ENCODE assay signal across 8 cellular contexts in the genomic region with DNA sequence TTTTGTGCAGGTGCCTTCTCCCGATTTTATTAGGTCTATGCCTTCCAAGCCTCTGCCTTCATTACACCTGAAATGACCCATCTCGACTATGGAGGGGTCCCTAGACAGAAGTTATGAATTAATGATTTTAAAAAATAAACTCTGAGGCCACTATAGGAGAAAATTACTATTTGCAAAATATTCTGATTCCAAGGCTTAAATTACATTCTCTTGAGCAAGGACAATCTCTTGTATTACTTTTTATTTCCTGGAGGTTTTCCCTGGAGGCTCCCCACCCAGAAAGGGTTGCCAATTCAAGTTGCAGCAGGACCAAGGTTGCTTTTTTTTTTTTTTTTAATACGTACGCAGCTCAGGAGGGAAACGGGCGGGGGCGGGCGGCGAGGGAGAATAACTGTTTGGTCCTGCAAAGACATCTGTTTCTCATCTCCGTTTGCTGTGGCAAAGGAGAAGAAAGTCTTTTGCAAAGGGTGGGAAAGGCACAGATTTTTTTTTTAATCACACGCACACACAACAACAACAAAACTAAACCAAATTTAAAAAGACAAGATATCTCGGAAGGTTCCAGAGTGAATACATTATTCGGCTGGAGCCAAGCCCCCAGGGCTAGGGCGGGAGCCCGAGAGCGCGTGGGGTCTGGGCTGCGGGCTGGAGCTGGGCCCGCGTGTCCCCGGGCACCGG. TPM values are rescaled to one million over a fixed set of nuclear protein-coding genes. Genes with fewer than 3 reads are reported as not detected.
DNase-seq lines count a peak whose midpoint lies in the region; ATAC-seq and TF ChIP-seq lines count a peak whose summit lies in the region.

No MANE protein-coding gene starts in this region.

- H3K4me2 ChIP-seq in GM23248 (ENCODE audit: unreplicated experiment), result peak overlapping the region; percentile 74
- H3K4me2 ChIP-seq in SK-N-SH, result peak overlapping the region; percentile 73

- no peak overlapping the region for H3K9ac ChIP-seq in GM23248
- H3K9ac ChIP-seq in SK-N-SH, result peak overlapping the region; percentile 38; the same call in 1 of the 2 replicates

- in situ Hi-C loops in GM23248 (cut with MboI), result no loop called here

- intact Hi-C loops in sciatic nerve (cut with DNase I), result no loop called here

- H3K4me3 ChIP-seq in GM23248 (peak overlapping the region; percentile 69), SK-N-SH (ENCODE audit: low read depth in 2 of 2, low read length in 1 of 2) (peak overlapping the region; percentile 56 to 84)

- H3F3A ChIP-seq in GM23248 (ENCODE audit: insufficient read depth) (peaks cover 16% of the 10 kb centered on the region; the same call in 1 of the 2 replicates), SK-N-SH (replicated peaks; ENCODE audit: insufficient read depth) (peaks cover 24% of the 10 kb centered on the region)

- TF ChIP-seq RAD21 in SK-N-SH (IDR thresholded peaks at IDR 0.05; ENCODE audit: low read length), result peak; percentile 7; the same call in 1 of the 2 replicates

- no peak for TF ChIP-seq EP300 in SK-N-SH (IDR thresholded peaks at IDR 0.05; ENCODE audit: borderline replicate concordance in 1 of 2, low read depth in 1 of 2, low read length in 1 of 2)

- no peak for TF ChIP-seq CTCF in SK-N-SH (IDR thresholded peaks at IDR 0.05)
- TF ChIP-seq CTCF in foreskin keratinocyte (conservative IDR thresholded peaks at IDR 0.05), result no peak

- H2AFZ ChIP-seq in GM23248 (no peak overlapping the region), SK-N-SH (ENCODE audit: low read depth) (no peak overlapping the region)

- 2 to 6% methylated on average over 15 to 22 of the region's 22 CpGs for WGBS in GM23248 (ENCODE audit: low coverage in 1 of 2, low lambda C conversion rate in 2 of 2, missing lambda C conversion rate in 2 of 2), 2 experiments
- 3% methylated on average over 22 of the region's 22 CpGs for WGBS in SK-N-SH (ENCODE audit: low lambda C conversion rate)

- H3K9me3 ChIP-seq in GM23248 (ENCODE audit: low read depth) (no peaks in the 10 kb centered on the region), SK-N-SH (no peaks in the 10 kb centered on the region)

- H3K36me3 ChIP-seq in GM23248 (ENCODE audit: low read depth) (no peaks in the 10 kb centered on the region), SK-N-SH (replicated peaks in 1 of 2; ENCODE audit: control insufficient read depth in 1 of 2, insufficient read depth in 2 of 2, low read length in 1 of 2) (peaks cover 3 to 8% of the 10 kb centered on the region in 2 experiments)

- peak; percentile 66 for DNase-seq in GM23248
- DNase-seq in SK-N-SH, result peak; percentile 70
- peak; percentile 48 to 68 for DNase-seq in foreskin keratinocyte
- no peak for DNase-seq in sciatic nerve (ENCODE audit: low spot score)
- DNase-seq in OCI-M2 (lab: John Stamatoyannopoulos, UW; ENCODE audit: unreplicated experiment), result no peak
- DNase-seq in AML-193 (lab: John Stamatoyannopoulos, UW), result no peak
- no peak for DNase-seq in kidney tubule cell (ENCODE audit: low spot score)
- no peak for DNase-seq in SHP77 treated with DMSO at 0.1 percent for 48 hours (lab: John Stamatoyannopoulos, UW)

- H3K4me1 ChIP-seq in GM23248 (ENCODE audit: insufficient read depth), result 0 out of 2 replicates have a peak, but pooled peaks cover 9% of the 10 kb centered on the region
- H3K4me1 ChIP-seq in SK-N-SH (ENCODE audit: control insufficient read depth in 1 of 2, insufficient read depth in 2 of 2, low read depth in 1 of 2, low read length in 1 of 2), result peaks cover 18 to 24% of the 10 kb centered on the region in 2 experiments
- H3K4me1 ChIP-seq in foreskin keratinocyte, result no peaks in the 10 kb centered on the region

- ATAC-seq in foreskin keratinocyte (no peak), sciatic nerve (peak; percentile 32)

- H3K27me3 ChIP-seq in GM23248 (replicated peaks; ENCODE audit: insufficient read depth) (0 out of 2 replicates have a peak, but pooled peaks cover 6% of the 10 kb centered on the region), SK-N-SH (ENCODE audit: insufficient read depth) (no peaks in the 10 kb centered on the region), foreskin keratinocyte (no peaks in the 10 kb centered on the region)

- H4K20me1 ChIP-seq in GM23248 (ENCODE audit: insufficient read depth) (no peaks in the 10 kb centered on the region), SK-N-SH (ENCODE audit: insufficient read depth) (no peaks in the 10 kb centered on the region)

- H3K27ac ChIP-seq in GM23248, result no peak overlapping the region
- peak overlapping the region in 1 of 2 experiments; percentile 97; a peak in 2 of 4 replicates for H3K27ac ChIP-seq in SK-N-SH (ENCODE audit: low read depth in 2 of 2, low read length in 1 of 2)
- H3K27ac ChIP-seq in foreskin keratinocyte, result no peak overlapping the region

- CTCF ChIA-PET in SK-N-SH (lab: Yijun Ruan, JAX), result interaction anchor here (0.7 to 2.1 kb wide), 5 partner anchors 17 to 89 kb away, joined by 3 to 13 read pairs (median 7); no protein-coding TSS in a partner anchor

- no peaks in the 10 kb centered on the region for H3K79me2 ChIP-seq in GM23248 (ENCODE audit: insufficient read depth)
- no peaks in the 10 kb centered on the region for H3K79me2 ChIP-seq in SK-N-SH (ENCODE audit: insufficient read depth)

- POLR2A ChIA-PET in SK-N-SH (lab: Yijun Ruan, JAX), result interaction anchor here (1.0 to 3.0 kb wide), 4 partner anchors 19 to 79 kb away, joined by 4 to 29 read pairs (median 12); no protein-coding TSS in a partner anchor

- no peaks in the 10 kb centered on the region for H3K9me2 ChIP-seq in GM23248 (ENCODE audit: insufficient read depth)
- H3K9me2 ChIP-seq in SK-N-SH, result no peaks in the 10 kb centered on the region

TF ChIP-seq in SK-N-SH, 30 proteins besides CTCF, POLR2A, EP300 and RAD21 (continues in another document):
- TF ChIP-seq, protein P1, sequence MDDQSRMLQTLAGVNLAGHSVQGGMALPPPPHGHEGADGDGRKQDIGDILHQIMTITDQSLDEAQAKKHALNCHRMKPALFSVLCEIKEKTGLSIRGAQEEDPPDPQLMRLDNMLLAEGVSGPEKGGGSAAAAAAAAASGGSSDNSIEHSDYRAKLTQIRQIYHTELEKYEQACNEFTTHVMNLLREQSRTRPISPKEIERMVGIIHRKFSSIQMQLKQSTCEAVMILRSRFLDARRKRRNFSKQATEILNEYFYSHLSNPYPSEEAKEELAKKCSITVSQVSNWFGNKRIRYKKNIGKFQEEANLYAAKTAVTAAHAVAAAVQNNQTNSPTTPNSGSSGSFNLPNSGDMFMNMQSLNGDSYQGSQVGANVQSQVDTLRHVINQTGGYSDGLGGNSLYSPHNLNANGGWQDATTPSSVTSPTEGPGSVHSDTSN (IDR thresholded peaks at IDR 0.05), result peak; percentile 7; the same call in 1 of the 2 replicates
- TF ChIP-seq RCOR1 (IDR thresholded peaks at IDR 0.05; ENCODE audit: low read length) (0 out of 2 replicates have a peak, but pooled peaks have one; percentile 33), RXRA (IDR thresholded peaks at IDR 0.05; ENCODE audit: borderline replicate concordance, low read depth) (no peak), GABPA (IDR thresholded peaks at IDR 0.05; ENCODE audit: low read depth) (no peak), JUND (IDR thresholded peaks at IDR 0.05) (no peak), TCF12 (IDR thresholded peaks at IDR 0.05) (peak; percentile 90), TAF1 (IDR thresholded peaks at IDR 0.05; ENCODE audit: borderline replicate concordance, low read depth, low read length) (no peak), MEF2A (IDR thresholded peaks at IDR 0.05; ENCODE audit: borderline replicate concordance, low read depth) (no peak), CHD2 (IDR thresholded peaks at IDR 0.05; ENCODE audit: low read length, partially characterized antibody) (no peak), RFX5 (IDR thresholded peaks at IDR 0.05; ENCODE audit: low read length) (no peak), NFIC (IDR thresholded peaks at IDR 0.05; ENCODE audit: borderline replicate concordance) (no peak), SIN3A (IDR thresholded peaks at IDR 0.05; ENCODE audit: borderline replicate concordance, low read depth, low read length) (no peak), FOXM1 (IDR thresholded peaks at IDR 0.05; ENCODE audit: low read depth) (no peak), MXI1 (IDR thresholded peaks at IDR 0.05; ENCODE audit: low read depth, low read length) (peak; percentile 58; the same call in 1 of the 2 replicates)
- TF ChIP-seq, protein P2, sequence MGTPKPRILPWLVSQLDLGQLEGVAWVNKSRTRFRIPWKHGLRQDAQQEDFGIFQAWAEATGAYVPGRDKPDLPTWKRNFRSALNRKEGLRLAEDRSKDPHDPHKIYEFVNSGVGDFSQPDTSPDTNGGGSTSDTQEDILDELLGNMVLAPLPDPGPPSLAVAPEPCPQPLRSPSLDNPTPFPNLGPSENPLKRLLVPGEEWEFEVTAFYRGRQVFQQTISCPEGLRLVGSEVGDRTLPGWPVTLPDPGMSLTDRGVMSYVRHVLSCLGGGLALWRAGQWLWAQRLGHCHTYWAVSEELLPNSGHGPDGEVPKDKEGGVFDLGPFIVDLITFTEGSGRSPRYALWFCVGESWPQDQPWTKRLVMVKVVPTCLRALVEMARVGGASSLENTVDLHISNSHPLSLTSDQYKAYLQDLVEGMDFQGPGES (IDR thresholded peaks at IDR 0.05; ENCODE audit: low read depth, low read length), result no peak
- TF ChIP-seq, protein P3, sequence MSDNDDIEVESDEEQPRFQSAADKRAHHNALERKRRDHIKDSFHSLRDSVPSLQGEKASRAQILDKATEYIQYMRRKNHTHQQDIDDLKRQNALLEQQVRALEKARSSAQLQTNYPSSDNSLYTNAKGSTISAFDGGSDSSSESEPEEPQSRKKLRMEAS (IDR thresholded peaks at IDR 0.05; ENCODE audit: low read depth), result no peak; the same call in 1 of the 2 replicates

RNA-seq across cellular contexts. Expression of gene SERTAD4, which starts 0.6 kb away (rescaled TPM):
- total RNA-seq in GM23248 (2014; rRNA removed; shearing (Covaris generic)), result 0.76 and 0.97 TPM in 2 replicates
- polyA plus RNA-seq in GM23248 (2016; fragmentation: Nextera tagmentation; extraction: Ambion mirVana) (1.0 and 1.7 TPM in 2 replicates), SK-N-SH (2012; rRNA removed) (2.6 and 2.9 TPM in 2 replicates), foreskin keratinocyte (2.8 and 4.7 TPM in 2 replicates)
- polyA plus RNA-seq in SK-N-SH (2012; cell fraction: cytosol; rRNA removed), result 2.8 and 3.5 TPM in 2 replicates
- polyA plus RNA-seq in SK-N-SH (2012; cell fraction: nucleus; rRNA removed), result 1.8 and 3.0 TPM in 2 replicates
- total RNA-seq in foreskin keratinocyte (5.3 and 9.2 TPM in 2 replicates), sciatic nerve (9.5 TPM)

Comparison
In these comparisons a context has a peak if more than half of its experiments do, and no peak if none do; other contexts are left out.
1. DNase-seq: peak in GM23248 (single experiment), SK-N-SH (single experiment) and foreskin keratinocyte (2 of 2); none in sciatic nerve (single experiment), OCI-M2 (single experiment), AML-193 (0 of 2), kidney tubule cell (single experiment) and SHP77 treated with DMSO at 0.1 percent for 48 hours (single experiment).